37 cellular contexts compared by ENCODE assay signal in genomic region chr16:654034-654433, GRCh38.
"Had no signal": no experiment of that assay in that cellular context is flagged by ENCODE, and none has a peak within 500 bp of the region (broad histone marks: within the 10 kb centered on the region; RNA-seq: fewer than 3 reads in every experiment).

No MANE protein-coding gene starts in this region.

- H3K27me3 Mint-ChIP-seq: activated B cell treated with CpG ODN at 0.5 μM for 24 hours; activated CD4-positive, alpha-beta memory T cell treated with anti-CD3 and anti-CD28 coated beads for 36 hours; activated CD4-positive, alpha-beta T cell treated with anti-CD3 and anti-CD28 coated beads, Interleukin-2, amount 10 ng/mL, durations not matched to agents 24 days and 14 days; activated CD8-positive, alpha-beta T cell treated with anti-CD3 and anti-CD28 coated beads for 36 hours; activated naive CD8-positive, alpha-beta T cell treated with anti-CD3 and anti-CD28 coated beads for 36 hours; activated T-helper 17 cell treated with anti-CD3 and anti-CD28 coated beads, Interleukin-2, amount 50 U/mL, for 72 hours had no signal

- ATAC-seq: activated CD8-positive, alpha-beta T cell treated with anti-CD3 and anti-CD28 coated beads for 36 hours; activated naive CD4-positive, alpha-beta T cell treated with anti-CD3 and anti-CD28 coated beads, Interleukin-2, amount 50 U/mL, for 72 hours; activated T-cell treated with anti-CD3 and anti-CD28 coated beads, Interleukin-2, amount 50 U/mL, for 4 hours; activated T-cell treated with anti-CD3 and anti-CD28 coated beads, Interleukin-2, amount 50 U/mL, for 72 hours; activated T-helper 17 cell treated with anti-CD3 and anti-CD28 coated beads, Interleukin-2, amount 50 U/mL, for 72 hours; body of pancreas had no signal

- H3K27me3 ChIP-seq: adrenal gland, body of pancreas, brain microvascular endothelial cell, breast epithelium had no signal

- DNase-seq: activated B cell treated with CpG ODN at 0.5 μM for 24 hours; activated CD4-positive, alpha-beta memory T cell treated with anti-CD3 and anti-CD28 coated beads for 36 hours; activated CD4-positive, alpha-beta T cell treated with anti-CD3 and anti-CD28 coated beads for 4 hours; activated CD4-positive, alpha-beta T cell treated with anti-CD3 and anti-CD28 coated beads, Interleukin-2, amount 10 ng/mL, durations not matched to agents 24 days and 14 days; activated CD4-positive, alpha-beta T cell treated with anti-CD3 and anti-CD28 coated beads, Interleukin-2, amount 50 U/mL, for 1 hour; activated CD4-positive, alpha-beta T cell treated with anti-CD3 and anti-CD28 coated beads, Interleukin-2, amount 50 U/mL, for 4 hours; activated CD4-positive, CD25-positive, alpha-beta regulatory T cell treated with anti-CD3 and anti-CD28 coated beads, Interleukin-2, amount 50 U/mL, for 72 hours; activated CD8-positive, alpha-beta memory T cell treated with anti-CD3 and anti-CD28 coated beads, Interleukin-2, amount 50 U/mL, for 4 hours; activated CD8-positive, alpha-beta T cell treated with anti-CD3 and anti-CD28 coated beads for 36 hours; activated effector memory CD4-positive, alpha-beta T cell treated with anti-CD3 and anti-CD28 coated beads, Interleukin-2, amount 50 U/mL, for 16 hours; activated gamma-delta T cell treated with Interleukin-2 at 50 U/mL for 16 hours; activated naive CD4-positive, alpha-beta T cell; activated naive CD4-positive, alpha-beta T cell treated with anti-CD3 and anti-CD28 coated beads for 36 hours; activated naive CD4-positive, alpha-beta T cell treated with anti-CD3 and anti-CD28 coated beads, Interleukin-2, amount 50 U/mL, for 16 hours; activated naive CD8-positive, alpha-beta T cell treated with anti-CD3 and anti-CD28 coated beads for 36 hours; activated T-cell treated with anti-CD3 and anti-CD28 coated beads for 4 hours; activated T-cell treated with anti-CD3 and anti-CD28 coated beads, Interleukin-2, amount 50 U/mL, for 1 hour; activated T-cell treated with anti-CD3 and anti-CD28 coated beads, Interleukin-2, amount 50 U/mL, for 4 hours; activated T-cell treated with anti-CD3 and anti-CD28 coated beads, Interleukin-2, amount 50 U/mL, for 72 hours; adrenal gland; amniotic stem cell; aorta; body of pancreas; brain microvascular endothelial cell; central memory CD4-positive, alpha-beta T cell; T-helper 1 cell; T-helper 2 cell; T-helper 9 cell had no signal

- H3K9me3 ChIP-seq: adrenal gland, body of pancreas, breast epithelium had no signal

- H3K36me3 Mint-ChIP-seq: activated CD4-positive, alpha-beta memory T cell treated with anti-CD3 and anti-CD28 coated beads for 36 hours; activated naive CD4-positive, alpha-beta T cell treated with anti-CD3 and anti-CD28 coated beads, Interleukin-2, amount 50 U/mL, for 72 hours had no signal

- H3K4me3 ChIP-seq: adrenal gland, body of pancreas, breast epithelium had no signal

- FAIRE-seq: astrocyte, TTC549 had no signal

- H3K27ac ChIP-seq: body of pancreas, brain microvascular endothelial cell, breast epithelium, VCaP had no signal

- H3K4me1 Mint-ChIP-seq: activated CD4-positive, alpha-beta T cell treated with anti-CD3 and anti-CD28 coated beads, Interleukin-2, amount 10 ng/mL, durations not matched to agents 24 days and 14 days; activated naive CD8-positive, alpha-beta T cell treated with anti-CD3 and anti-CD28 coated beads for 36 hours; activated T-helper 17 cell treated with anti-CD3 and anti-CD28 coated beads, Interleukin-2, amount 50 U/mL, for 72 hours had no signal

- H3K9me3 Mint-ChIP-seq: activated B cell treated with CpG ODN at 0.5 μM for 24 hours; activated CD4-positive, alpha-beta memory T cell treated with anti-CD3 and anti-CD28 coated beads for 36 hours; activated CD4-positive, alpha-beta T cell treated with anti-CD3 and anti-CD28 coated beads, Interleukin-2, amount 10 ng/mL, durations not matched to agents 24 days and 14 days; activated CD8-positive, alpha-beta T cell treated with anti-CD3 and anti-CD28 coated beads for 36 hours; activated naive CD4-positive, alpha-beta T cell treated with anti-CD3 and anti-CD28 coated beads for 36 hours; activated naive CD4-positive, alpha-beta T cell treated with anti-CD3 and anti-CD28 coated beads, Interleukin-2, amount 50 U/mL, for 72 hours; activated naive CD8-positive, alpha-beta T cell treated with anti-CD3 and anti-CD28 coated beads for 36 hours; activated T-cell treated with anti-CD3 and anti-CD28 coated beads, Interleukin-2, amount 50 U/mL, for 4 hours; activated T-cell treated with anti-CD3 and anti-CD28 coated beads, Interleukin-2, amount 50 U/mL, for 72 hours; activated T-helper 1 cell treated with anti-CD3 and anti-CD28 coated beads, Interleukin-12 subunit alpha, Interleukin-12 subunit beta, Interleukin-2, Interleukin-4 antibody, amounts not matched to agents 30 ng/mL and 10 ng/mL and 1 ng/mL, durations not matched to agents 14 hours and 24 hours and 36 hours; activated T-helper 17 cell treated with anti-CD3 and anti-CD28 coated beads, Interleukin-2, amount 50 U/mL, for 72 hours; T-helper 1 cell treated with Interleukin-12 subunit alpha and Interleukin-12 subunit beta and Interleukin-4 antibody, amounts not matched to agents 30 μg/mL and 1 μg/mL, for 36 hours; T-helper 2 cell treated with Interferon-gamma antibody and Interleukin-4, amounts not matched to agents 5 μg/mL and 100 μg/mL, for 36 hours had no signal

- H3K4me3 Mint-ChIP-seq: activated B cell treated with CpG ODN at 0.5 μM for 24 hours; activated CD4-positive, alpha-beta memory T cell treated with anti-CD3 and anti-CD28 coated beads for 36 hours; activated CD4-positive, alpha-beta T cell treated with anti-CD3 and anti-CD28 coated beads, Interleukin-2, amount 10 ng/mL, durations not matched to agents 24 days and 14 days; activated CD8-positive, alpha-beta T cell treated with anti-CD3 and anti-CD28 coated beads for 36 hours; activated naive CD4-positive, alpha-beta T cell treated with anti-CD3 and anti-CD28 coated beads for 36 hours; activated naive CD8-positive, alpha-beta T cell treated with anti-CD3 and anti-CD28 coated beads for 36 hours; activated T-cell treated with anti-CD3 and anti-CD28 coated beads, Interleukin-2, amount 50 U/mL, for 4 hours; activated T-cell treated with anti-CD3 and anti-CD28 coated beads, Interleukin-2, amount 50 U/mL, for 72 hours; activated T-helper 1 cell treated with anti-CD3 and anti-CD28 coated beads, Interleukin-12 subunit alpha, Interleukin-12 subunit beta, Interleukin-2, Interleukin-4 antibody, amounts not matched to agents 30 ng/mL and 10 ng/mL and 1 ng/mL, durations not matched to agents 14 hours and 24 hours and 36 hours; activated T-helper 17 cell treated with anti-CD3 and anti-CD28 coated beads, Interleukin-2, amount 50 U/mL, for 72 hours; T-helper 1 cell treated with Interleukin-12 subunit alpha and Interleukin-12 subunit beta and Interleukin-4 antibody, amounts not matched to agents 30 μg/mL and 1 μg/mL, for 36 hours; T-helper 2 cell treated with Interferon-gamma antibody and Interleukin-4, amounts not matched to agents 5 μg/mL and 100 μg/mL, for 36 hours had no signal

- H3K27ac Mint-ChIP-seq: activated B cell treated with CpG ODN at 0.5 μM for 24 hours; activated CD4-positive, alpha-beta memory T cell treated with anti-CD3 and anti-CD28 coated beads for 36 hours; activated CD4-positive, alpha-beta T cell treated with anti-CD3 and anti-CD28 coated beads, Interleukin-2, amount 10 ng/mL, durations not matched to agents 24 days and 14 days; activated CD8-positive, alpha-beta T cell treated with anti-CD3 and anti-CD28 coated beads for 36 hours; activated naive CD4-positive, alpha-beta T cell treated with anti-CD3 and anti-CD28 coated beads for 36 hours; activated naive CD8-positive, alpha-beta T cell treated with anti-CD3 and anti-CD28 coated beads for 36 hours; activated T-cell treated with anti-CD3 and anti-CD28 coated beads, Interleukin-2, amount 50 U/mL, for 72 hours; activated T-helper 1 cell treated with anti-CD3 and anti-CD28 coated beads, Interleukin-12 subunit alpha, Interleukin-12 subunit beta, Interleukin-2, Interleukin-4 antibody, amounts not matched to agents 30 ng/mL and 10 ng/mL and 1 ng/mL, durations not matched to agents 14 hours and 24 hours and 36 hours; activated T-helper 17 cell treated with anti-CD3 and anti-CD28 coated beads, Interleukin-2, amount 50 U/mL, for 72 hours; T-helper 1 cell treated with Interleukin-12 subunit alpha and Interleukin-12 subunit beta and Interleukin-4 antibody, amounts not matched to agents 30 μg/mL and 1 μg/mL, for 36 hours; T-helper 2 cell treated with Interferon-gamma antibody and Interleukin-4, amounts not matched to agents 5 μg/mL and 100 μg/mL, for 36 hours had no signal

- H3K36me3 ChIP-seq: breast epithelium had no signal
